In the genomic region with DNA sequence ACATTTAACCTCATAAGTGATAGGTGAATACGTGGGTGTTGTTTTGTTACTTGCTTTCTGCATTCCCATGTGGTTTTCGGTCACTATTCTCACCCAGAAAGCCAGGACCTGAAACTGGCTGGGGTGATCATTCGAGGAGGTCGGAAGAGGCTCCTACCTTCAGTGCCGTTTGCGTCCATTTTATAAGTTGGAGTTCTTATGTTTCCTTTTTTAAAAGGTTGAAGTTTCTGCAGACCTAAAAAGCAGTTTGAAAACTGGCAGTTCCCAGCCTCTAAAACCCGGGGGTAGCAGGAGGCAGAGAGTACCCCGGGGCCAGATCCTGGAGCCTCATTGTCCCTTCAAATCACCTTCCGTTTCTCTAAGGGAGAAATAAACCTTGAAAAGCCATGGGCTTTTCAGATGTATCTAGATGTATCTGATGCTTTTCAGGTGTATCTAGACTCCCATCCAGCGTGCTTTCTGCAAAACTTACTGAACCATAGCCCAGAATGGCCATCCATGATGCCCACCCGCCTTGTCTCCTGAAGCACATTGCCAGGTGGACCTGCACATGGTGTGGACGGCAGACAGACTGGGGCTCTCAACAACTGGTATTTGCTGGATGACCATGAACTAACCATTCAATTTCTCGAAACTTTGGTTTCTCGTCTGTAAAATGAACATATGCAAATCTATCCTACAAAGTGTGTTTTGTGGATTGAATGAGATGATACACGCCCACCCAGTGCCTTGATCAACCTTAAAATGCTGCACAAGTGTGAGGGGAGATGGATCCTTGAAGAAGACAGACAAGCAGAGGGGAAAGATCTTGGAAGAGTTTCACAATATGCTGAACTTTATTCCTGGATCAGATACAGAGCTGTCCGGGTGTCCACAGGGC, we compare ENCODE assay signal across 9 cellular contexts. TPM values are rescaled to one million over a fixed set of nuclear protein-coding genes. Genes with fewer than 3 reads are reported as not detected.
DNase-seq lines count a peak whose midpoint lies in the region; ATAC-seq, FAIRE-seq and TF ChIP-seq lines count a peak whose summit lies in the region.
"Had no signal": no experiment of that assay in that cellular context is flagged by ENCODE, and none has a peak within 500 bp of the region (broad histone marks: within the 10 kb centered on the region; RNA-seq: fewer than 3 reads in every experiment).

No MANE protein-coding gene starts in this region.

- no peak for FAIRE-seq in endothelial cell of umbilical vein (lab: Jason Lieb, UNC)

- H3K27ac ChIP-seq in SJSA1 (peak overlapping the region; percentile 40), endothelial cell of umbilical vein (ENCODE audit: insufficient read depth, low read depth, low read length) (no peak overlapping the region), gastrocnemius medialis (peak overlapping the region; percentile 78 to 86 (median 81))
- H3K27ac ChIP-seq: cardiac muscle cell had no signal

- peaks cover 30% of the 10 kb centered on the region for H3K36me3 ChIP-seq in SJSA1
- H3K36me3 ChIP-seq in endothelial cell of umbilical vein (ENCODE audit: control insufficient read depth in 2 of 2, extremely low read depth in 1 of 2, insufficient read depth in 2 of 2, low read length in 2 of 2) = no peaks in the 10 kb centered on the region
- H3K36me3 ChIP-seq in gastrocnemius medialis = no peaks in the 10 kb centered on the region
- H3K36me3 ChIP-seq: cardiac muscle cell had no signal

- H4K20me1 ChIP-seq in endothelial cell of umbilical vein (replicated peaks; ENCODE audit: control insufficient read depth, extremely low read depth, insufficient read depth, low read length) = no peaks in the 10 kb centered on the region

- H2AFZ ChIP-seq in endothelial cell of umbilical vein (ENCODE audit: low read depth, low read length) = no peak overlapping the region

- CTCF ChIA-PET in endothelial cell of umbilical vein (lab: Charles Lee) = interaction anchor here (3.2 kb wide), 2 partner anchors 26 to 55 kb away, joined by 24 to 27 read pairs; no protein-coding TSS in a partner anchor

- TF ChIP-seq POLR2A in endothelial cell of umbilical vein (IDR thresholded peaks at IDR 0.05; ENCODE audit: low read depth, low read length) (no peak), gastrocnemius medialis (IDR thresholded peaks at IDR 0.05) (no peak)

- BruUV-seq in endothelial cell of umbilical vein (replicated peaks; lab: Mats Ljungman, UMichigan) = TSS peak; percentile 6

- H3K4me3 ChIP-seq in GM12875 (ENCODE audit: low read depth, low read length) (peak overlapping the region; percentile 85), SJSA1 (peak overlapping the region; percentile 67), endothelial cell of umbilical vein (replicated peaks in 1 of 3; ENCODE audit: insufficient read depth in 1 of 3, low read depth in 1 of 3, low read length in 3 of 3) (no peak overlapping the region), gastrocnemius medialis (peak overlapping the region; percentile 78 to 92 (median 82))

- dilution Hi-C loops in endothelial cell of umbilical vein (cut with MboI; ENCODE audit: extremely low pct_ligation_motif_present, low sequenced_read_pairs) = no loop called here

- peaks cover 34% of the 10 kb centered on the region for H3K4me1 ChIP-seq in SJSA1 (replicated peaks)
- H3K4me1 ChIP-seq in endothelial cell of umbilical vein (ENCODE audit: control insufficient read depth, extremely low read depth, insufficient read depth, low read length) = peaks cover 15% of the 10 kb centered on the region
- H3K4me1 ChIP-seq in gastrocnemius medialis = peaks cover 12 to 16% of the 10 kb centered on the region in 2 donors

- H3K27me3 ChIP-seq in SJSA1 (replicated peaks) (no peaks in the 10 kb centered on the region), endothelial cell of umbilical vein (ENCODE audit: control insufficient read depth in 2 of 2, insufficient read depth in 2 of 2, low read length in 2 of 2) (no peaks in the 10 kb centered on the region), gastrocnemius medialis (no peaks in the 10 kb centered on the region)

- DNase-seq in SJSA1 (ENCODE audit: low read depth in 1 of 2, low spot score in 2 of 2) = peak in 1 of 2 experiments; percentile 20
- DNase-seq in endothelial cell of umbilical vein (ENCODE audit: low read depth, low spot score) = no peak
- no peak for DNase-seq in gastrocnemius medialis
- no peak for DNase-seq in NCI-H2196 (lab: John Stamatoyannopoulos, UW; ENCODE audit: unreplicated experiment)
- no peak for DNase-seq in dermis blood vessel endothelial cell

- no peak for ATAC-seq in gastrocnemius medialis
- no peak for ATAC-seq in GM21529 (IDR thresholded peaks at IDR 0.05; ENCODE audit: unreplicated experiment)
- no peak for ATAC-seq in HG03457 (IDR thresholded peaks at IDR 0.05; ENCODE audit: unreplicated experiment)

- POLR2A ChIA-PET in endothelial cell of umbilical vein (lab: Charles Lee) = no interaction called here

- peaks cover 6% of the 10 kb centered on the region for H3K79me2 ChIP-seq in endothelial cell of umbilical vein (ENCODE audit: control insufficient read depth, insufficient read depth, low read length)

- H3K9me3 ChIP-seq in SJSA1 (replicated peaks) = no peaks in the 10 kb centered on the region
- H3K9me3 ChIP-seq in endothelial cell of umbilical vein (replicated peaks; ENCODE audit: control insufficient read depth, insufficient read depth, low read length) = no peaks in the 10 kb centered on the region
- no peaks in the 10 kb centered on the region for H3K9me3 ChIP-seq in gastrocnemius medialis

- in situ Hi-C loops in gastrocnemius medialis (cut with MboI; ENCODE audit: low sequenced_read_pairs in 4 of 4) = no loop called here

- H3K9me1 ChIP-seq in endothelial cell of umbilical vein (replicated peaks; ENCODE audit: control insufficient read depth, extremely low read depth, insufficient read depth, low read length) = no peaks in the 10 kb centered on the region

- intact Hi-C loops in endothelial cell of umbilical vein (cut with micrococcal nuclease) = no loop called here
- intact Hi-C loops in gastrocnemius medialis (cut with DNase I; ENCODE audit: low total_unique reads) = no loop called here

- no peak overlapping the region for H3K9ac ChIP-seq in endothelial cell of umbilical vein (replicated peaks; ENCODE audit: extremely low read depth, insufficient read depth, low read length)

- TF ChIP-seq CTCF in GM12875 (IDR thresholded peaks at IDR 0.05; ENCODE audit: borderline replicate concordance, insufficient read depth, low read depth, low read length) (no peak), endothelial cell of umbilical vein (IDR thresholded peaks at IDR 0.05; ENCODE audit: extremely low read depth in 1 of 2, insufficient read depth in 1 of 2, low read depth in 1 of 2, low read length in 2 of 2) (no peak), gastrocnemius medialis (IDR thresholded peaks at IDR 0.05 in 4 of 5, conservative IDR thresholded peaks at IDR 0.05 in 1 of 5) (no peak)

- H3K4me2 ChIP-seq in endothelial cell of umbilical vein (ENCODE audit: insufficient read depth, low read length) = peak overlapping the region; percentile 97

TF ChIP-seq in endothelial cell of umbilical vein, 7 proteins besides CTCF, POLR2A, EP300 and RAD21 (continues in another document):
- TF ChIP-seq MAX (IDR thresholded peaks at IDR 0.05; ENCODE audit: insufficient read depth, insufficient read length) (no peak), EZH2 (IDR thresholded peaks at IDR 0.05; ENCODE audit: borderline replicate concordance, low read depth, low read length, severe bottlenecking) (no peak), FOS (IDR thresholded peaks at IDR 0.05; ENCODE audit: borderline replicate concordance, insufficient read depth, low read length) (no peak), POLR2AphosphoS5 (IDR thresholded peaks at IDR 0.05; ENCODE audit: insufficient read depth, low read depth, low read length) (no peak)

RNA-seq across cellular contexts. Expression of gene NLRC5, which starts 1.3 kb away (rescaled TPM):
- total RNA-seq in SJSA1 (2014; rRNA removed; shearing (Covaris generic)) = 28.8 and 29.4 TPM in 2 replicates
- total RNA-seq in endothelial cell of umbilical vein (20.1 and 26.3 TPM in 2 replicates), gastrocnemius medialis (1 to 10 TPM; 2.5 to 9.4 (median 5.1) TPM), dermis blood vessel endothelial cell (25.5 and 34.5 TPM in 2 replicates)
- 7.4 and 8.0 TPM in 2 replicates for polyA plus RNA-seq in endothelial cell of umbilical vein
- 5.1 and 5.7 TPM in 2 replicates for polyA plus RNA-seq in endothelial cell of umbilical vein (2011; cell fraction: cytosol; rRNA removed)
- polyA plus RNA-seq in endothelial cell of umbilical vein (2011; cell fraction: nucleus; rRNA removed) = 33.9 and 47.2 TPM in 2 replicates
- 11.6 and 14.4 TPM in 2 replicates for polyA plus RNA-seq in endothelial cell of umbilical vein (2012)
- 14.2 and 18.8 TPM in 2 replicates for polyA minus RNA-seq in endothelial cell of umbilical vein
- 17.2 TPM for polyA minus RNA-seq in endothelial cell of umbilical vein (2011; cell fraction: cytosol; rRNA and poly(A)+ RNA removed)
- polyA minus RNA-seq in endothelial cell of umbilical vein (2011; cell fraction: nucleus; rRNA and poly(A)+ RNA removed) = 33.6 and 37.9 TPM in 2 replicates
- total RNA-seq: cardiac muscle cell had no signal
- polyA plus RNA-seq: cardiac muscle cell had no signal

RNA-seq across cellular contexts. Expression of gene CETP, which starts 28.9 kb away (rescaled TPM):
- total RNA-seq in SJSA1 (2014; rRNA removed; shearing (Covaris generic)) = 0.08 TPM in 1 of 2 replicates, not detected in the other
- total RNA-seq in endothelial cell of umbilical vein (2.8 and 3.3 TPM in 2 replicates), gastrocnemius medialis (not detected), dermis blood vessel endothelial cell (10.9 and 11.4 TPM in 2 replicates)
- polyA plus RNA-seq in endothelial cell of umbilical vein = 1.9 and 2.2 TPM in 2 replicates
- polyA plus RNA-seq in endothelial cell of umbilical vein (2011; cell fraction: cytosol; rRNA removed) = 1.8 and 2.2 TPM in 2 replicates
- 1.6 and 1.9 TPM in 2 replicates for polyA plus RNA-seq in endothelial cell of umbilical vein (2011; cell fraction: nucleus; rRNA removed)
- polyA plus RNA-seq in endothelial cell of umbilical vein (2012) = 0.30 and 0.75 TPM in 2 replicates
- 1.1 and 2.3 TPM in 2 replicates for polyA minus RNA-seq in endothelial cell of umbilical vein
- polyA minus RNA-seq in endothelial cell of umbilical vein (2011; cell fraction: cytosol; rRNA and poly(A)+ RNA removed) = not detected
- 0.24 and 0.38 TPM in 2 replicates for polyA minus RNA-seq in endothelial cell of umbilical vein (2011; cell fraction: nucleus; rRNA and poly(A)+ RNA removed)

RNA-seq across cellular contexts. Expression of gene HERPUD1, which starts 58.7 kb away (rescaled TPM):
- total RNA-seq in SJSA1 (2014; rRNA removed; shearing (Covaris generic)) = 14.0 and 42.4 TPM in 2 replicates
- total RNA-seq in endothelial cell of umbilical vein = 101 and 109 TPM in 2 replicates
- 105 and 107 TPM in 2 replicates for polyA plus RNA-seq in endothelial cell of umbilical vein
- polyA plus RNA-seq in endothelial cell of umbilical vein (2011; cell fraction: cytosol; rRNA removed) = 79.8 and 103 TPM in 2 replicates
- polyA plus RNA-seq in endothelial cell of umbilical vein (2011; cell fraction: nucleus; rRNA removed) = 233 and 249 TPM in 2 replicates
- 83.3 and 94.7 TPM in 2 replicates for polyA plus RNA-seq in endothelial cell of umbilical vein (2012)
- 239 and 250 TPM in 2 replicates for polyA minus RNA-seq in endothelial cell of umbilical vein
- 66.9 TPM for polyA minus RNA-seq in endothelial cell of umbilical vein (2011; cell fraction: cytosol; rRNA and poly(A)+ RNA removed)
- 262 and 391 TPM in 2 replicates for polyA minus RNA-seq in endothelial cell of umbilical vein (2011; cell fraction: nucleus; rRNA and poly(A)+ RNA removed)
- 100 to 1,000 TPM; 110 to 281 (median 125) TPM for total RNA-seq in gastrocnemius medialis
- total RNA-seq in dermis blood vessel endothelial cell = 88.0 and 132 TPM in 2 replicates

Comparison
In these comparisons a context has a peak if more than half of its experiments do, and no peak if none do; other contexts are left out.
1. H3K4me3 ChIP-seq: peak in GM12875 (single experiment), SJSA1 (single experiment) and gastrocnemius medialis (4 of 4); none in endothelial cell of umbilical vein (0 of 3).